In genomic region chr3:38221005-38221404, GRCh38 we compare ENCODE assay signal across 30 cellular contexts. TPM values are rescaled to one million over a fixed set of nuclear protein-coding genes. Genes with fewer than 3 reads are reported as not detected.
"Had no signal": no experiment of that assay in that cellular context is flagged by ENCODE, and none has a peak within 500 bp of the region (broad histone marks: within the 10 kb centered on the region; RNA-seq: fewer than 3 reads in every experiment).

No MANE protein-coding gene starts in this region.

- ATAC-seq: activated T-cell treated with anti-CD3 and anti-CD28 coated beads, Interleukin-2, amount 50 U/mL, for 72 hours; Panc1; SK-N-SH treated with all-trans-retinoic acid at 6 μM for 48 hours; T-cell had no signal

- H3K9ac ChIP-seq: KMS-11 had no signal

- DNase-seq: activated B cell treated with CpG ODN at 0.5 μM for 24 hours; activated CD4-positive, alpha-beta memory T cell treated with anti-CD3 and anti-CD28 coated beads for 36 hours; activated CD4-positive, alpha-beta T cell treated with anti-CD3 and anti-CD28 coated beads, Interleukin-2, amount 10 ng/mL, durations not matched to agents 7 days and 5 days; activated CD4-positive, CD25-positive, alpha-beta regulatory T cell treated with anti-CD3 and anti-CD28 coated beads, Interleukin-2, amount 50 U/mL, for 72 hours; activated CD8-positive, alpha-beta memory T cell treated with anti-CD3 and anti-CD28 coated beads, Interleukin-2, amount 50 U/mL, for 4 hours; activated gamma-delta T cell; activated naive CD4-positive, alpha-beta T cell treated with anti-CD3 and anti-CD28 coated beads, Interleukin-2, amount 10 ng/mL, durations not matched to agents 7 days and 5 days; activated naive CD8-positive, alpha-beta T cell treated with anti-CD3 and anti-CD28 coated beads, Interleukin-2, amount 10 ng/mL, durations not matched to agents 7 days and 5 days; activated T-cell treated with anti-CD3 and anti-CD28 coated beads, Interleukin-2, amount 50 U/mL, for 72 hours; amygdala; NCI-H1092 treated with DMSO at 0.1 percent for 48 hours; NCI-H1417; NCI-H146; NCI-H187; NCI-H2081; NCI-H226; NCI-H446 treated with DMSO at 0.1 percent for 48 hours; NCI-H524 treated with DMSO at 0.1 percent for 48 hours; SHP77 treated with DMSO at 0.1 percent for 48 hours; T-cell; T-helper 2 cell; T-helper 9 cell had no signal

- H3K4me3 Mint-ChIP-seq: activated B cell treated with CpG ODN at 0.5 μM for 24 hours; activated CD4-positive, alpha-beta memory T cell treated with anti-CD3 and anti-CD28 coated beads for 36 hours; activated CD4-positive, alpha-beta T cell treated with anti-CD3 and anti-CD28 coated beads, Interleukin-2, amount 10 ng/mL, durations not matched to agents 7 days and 5 days; activated naive CD4-positive, alpha-beta T cell treated with anti-CD3 and anti-CD28 coated beads, Interleukin-2, amount 10 ng/mL, durations not matched to agents 7 days and 5 days; activated naive CD8-positive, alpha-beta T cell treated with anti-CD3 and anti-CD28 coated beads, Interleukin-2, amount 10 ng/mL, durations not matched to agents 7 days and 5 days; T-cell had no signal

- H3K4me3 ChIP-seq: ascending aorta, cardiac muscle cell had no signal

- H3K4me1 Mint-ChIP-seq: activated CD4-positive, alpha-beta T cell treated with anti-CD3 and anti-CD28 coated beads, Interleukin-2, amount 10 ng/mL, durations not matched to agents 7 days and 5 days; activated naive CD4-positive, alpha-beta T cell treated with anti-CD3 and anti-CD28 coated beads, Interleukin-2, amount 10 ng/mL, durations not matched to agents 7 days and 5 days had no signal

- H3K9me3 ChIP-seq: ascending aorta had no signal

- H3K27me3 Mint-ChIP-seq: activated B cell treated with CpG ODN at 0.5 μM for 24 hours; activated CD4-positive, alpha-beta memory T cell treated with anti-CD3 and anti-CD28 coated beads for 36 hours; activated CD4-positive, alpha-beta T cell treated with anti-CD3 and anti-CD28 coated beads, Interleukin-2, amount 10 ng/mL, durations not matched to agents 7 days and 5 days; activated naive CD4-positive, alpha-beta T cell treated with anti-CD3 and anti-CD28 coated beads, Interleukin-2, amount 10 ng/mL, durations not matched to agents 7 days and 5 days; activated naive CD8-positive, alpha-beta T cell treated with anti-CD3 and anti-CD28 coated beads, Interleukin-2, amount 10 ng/mL, durations not matched to agents 7 days and 5 days; T-cell had no signal

- H3K4me1 ChIP-seq: ascending aorta had no signal

- H3K4me2 ChIP-seq: KMS-11 had no signal

- H3K27me3 ChIP-seq: ascending aorta, cardiac muscle cell had no signal

- H3K27ac ChIP-seq: ascending aorta, cardiac muscle cell, KMS-11, VCaP had no signal

- H3K9me3 Mint-ChIP-seq: activated B cell treated with CpG ODN at 0.5 μM for 24 hours; activated CD4-positive, alpha-beta memory T cell treated with anti-CD3 and anti-CD28 coated beads for 36 hours; activated CD4-positive, alpha-beta T cell treated with anti-CD3 and anti-CD28 coated beads, Interleukin-2, amount 10 ng/mL, durations not matched to agents 7 days and 5 days; activated naive CD4-positive, alpha-beta T cell treated with anti-CD3 and anti-CD28 coated beads, Interleukin-2, amount 10 ng/mL, durations not matched to agents 7 days and 5 days; activated naive CD8-positive, alpha-beta T cell treated with anti-CD3 and anti-CD28 coated beads, Interleukin-2, amount 10 ng/mL, durations not matched to agents 7 days and 5 days; activated T-cell treated with anti-CD3 and anti-CD28 coated beads, Interleukin-2, amount 50 U/mL, for 72 hours; activated T-helper 2 cell treated with anti-CD3 and anti-CD28 coated beads, Interferon-gamma antibody, Interleukin-2, Interleukin-4, amounts not matched to agents 10 μg/mL and 5 μg/mL and 100 μg/mL, durations not matched to agents 14 hours and 24 hours and 36 hours; T-cell had no signal

- H3K27ac Mint-ChIP-seq: activated B cell treated with CpG ODN at 0.5 μM for 24 hours; activated CD4-positive, alpha-beta memory T cell treated with anti-CD3 and anti-CD28 coated beads for 36 hours; activated CD4-positive, alpha-beta T cell treated with anti-CD3 and anti-CD28 coated beads, Interleukin-2, amount 10 ng/mL, durations not matched to agents 7 days and 5 days; activated naive CD4-positive, alpha-beta T cell treated with anti-CD3 and anti-CD28 coated beads, Interleukin-2, amount 10 ng/mL, durations not matched to agents 7 days and 5 days; activated naive CD8-positive, alpha-beta T cell treated with anti-CD3 and anti-CD28 coated beads, Interleukin-2, amount 10 ng/mL, durations not matched to agents 7 days and 5 days; activated T-cell treated with anti-CD3 and anti-CD28 coated beads, Interleukin-2, amount 50 U/mL, for 72 hours; activated T-helper 2 cell treated with anti-CD3 and anti-CD28 coated beads, Interferon-gamma antibody, Interleukin-2, Interleukin-4, amounts not matched to agents 10 μg/mL and 5 μg/mL and 100 μg/mL, durations not matched to agents 14 hours and 24 hours and 36 hours had no signal

RNA-seq across cellular contexts. Expression of gene SLC22A13, which starts 44.6 kb away (rescaled TPM):
- total RNA-seq: ascending aorta, RPMI7951 had no signal
